In genomic region chr19:11457115-11457514, GRCh38 we compare ENCODE assay signal across 2 cellular contexts.
TF ChIP-seq lines count a peak whose summit lies in the region.

No MANE protein-coding gene starts in this region.

TF ChIP-seq in HEK293, 187 proteins besides CTCF, POLR2A, EP300 and RAD21:
- TF ChIP-seq ZNF558 (tag by site-specific recombination; IDR thresholded peaks at IDR 0.05) (no peak), KLF10 (tag by site-specific recombination; IDR thresholded peaks at IDR 0.05) (no peak), ZNF341 (tag by site-specific recombination; IDR thresholded peaks at IDR 0.05; ENCODE audit: low read depth) (no peak), ZFP69B (tag by site-specific recombination; IDR thresholded peaks at IDR 0.05) (0 out of 2 replicates have a peak, but pooled peaks have one; percentile 22), ZNF112 (tag by site-specific recombination; IDR thresholded peaks at IDR 0.05) (no peak), ZNF843 (tag by site-specific recombination; IDR thresholded peaks at IDR 0.05) (no peak), TSHZ1 (tag by site-specific recombination; IDR thresholded peaks at IDR 0.05; ENCODE audit: borderline replicate concordance) (no peak)
- TF ChIP-seq, protein P1, sequence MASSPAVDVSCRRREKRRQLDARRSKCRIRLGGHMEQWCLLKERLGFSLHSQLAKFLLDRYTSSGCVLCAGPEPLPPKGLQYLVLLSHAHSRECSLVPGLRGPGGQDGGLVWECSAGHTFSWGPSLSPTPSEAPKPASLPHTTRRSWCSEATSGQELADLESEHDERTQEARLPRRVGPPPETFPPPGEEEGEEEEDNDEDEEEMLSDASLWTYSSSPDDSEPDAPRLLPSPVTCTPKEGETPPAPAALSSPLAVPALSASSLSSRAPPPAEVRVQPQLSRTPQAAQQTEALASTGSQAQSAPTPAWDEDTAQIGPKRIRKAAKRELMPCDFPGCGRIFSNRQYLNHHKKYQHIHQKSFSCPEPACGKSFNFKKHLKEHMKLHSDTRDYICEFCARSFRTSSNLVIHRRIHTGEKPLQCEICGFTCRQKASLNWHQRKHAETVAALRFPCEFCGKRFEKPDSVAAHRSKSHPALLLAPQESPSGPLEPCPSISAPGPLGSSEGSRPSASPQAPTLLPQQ (tag by site-specific recombination; IDR thresholded peaks at IDR 0.05), result 0 out of 2 replicates have a peak, but pooled peaks have one; percentile 27
- TF ChIP-seq, protein P2, sequence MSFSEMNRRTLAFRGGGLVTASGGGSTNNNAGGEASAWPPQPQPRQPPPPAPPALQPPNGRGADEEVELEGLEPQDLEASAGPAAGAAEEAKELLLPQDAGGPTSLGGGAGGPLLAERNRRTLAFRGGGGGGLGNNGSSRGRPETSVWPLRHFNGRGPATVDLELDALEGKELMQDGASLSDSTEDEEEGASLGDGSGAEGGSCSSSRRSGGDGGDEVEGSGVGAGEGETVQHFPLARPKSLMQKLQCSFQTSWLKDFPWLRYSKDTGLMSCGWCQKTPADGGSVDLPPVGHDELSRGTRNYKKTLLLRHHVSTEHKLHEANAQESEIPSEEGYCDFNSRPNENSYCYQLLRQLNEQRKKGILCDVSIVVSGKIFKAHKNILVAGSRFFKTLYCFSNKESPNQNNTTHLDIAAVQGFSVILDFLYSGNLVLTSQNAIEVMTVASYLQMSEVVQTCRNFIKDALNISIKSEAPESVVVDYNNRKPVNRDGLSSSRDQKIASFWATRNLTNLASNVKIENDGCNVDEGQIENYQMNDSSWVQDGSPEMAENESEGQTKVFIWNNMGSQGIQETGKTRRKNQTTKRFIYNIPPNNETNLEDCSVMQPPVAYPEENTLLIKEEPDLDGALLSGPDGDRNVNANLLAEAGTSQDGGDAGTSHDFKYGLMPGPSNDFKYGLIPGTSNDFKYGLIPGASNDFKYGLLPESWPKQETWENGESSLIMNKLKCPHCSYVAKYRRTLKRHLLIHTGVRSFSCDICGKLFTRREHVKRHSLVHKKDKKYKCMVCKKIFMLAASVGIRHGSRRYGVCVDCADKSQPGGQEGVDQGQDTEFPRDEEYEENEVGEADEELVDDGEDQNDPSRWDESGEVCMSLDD (tag by site-specific recombination; IDR thresholded peaks at IDR 0.05), result no peak
TF ChIP-seq in HEK293: peak in this region for 2.

TF ChIP-seq in HepG2, 621 proteins besides CTCF, POLR2A, EP300 and RAD21:
- TF ChIP-seq MBD4 (IDR thresholded peaks at IDR 0.05; ENCODE audit: borderline replicate concordance, low read length) (no peak), SRY (CRISPR knock-in tag; IDR thresholded peaks at IDR 0.05) (no peak), HNRNPLL (IDR thresholded peaks at IDR 0.05; ENCODE audit: low read depth, low read length, poor library complexity, severe bottlenecking) (no peak), MAZ (IDR thresholded peaks at IDR 0.05; ENCODE audit: borderline replicate concordance, low read depth, low read length) (no peak), MAZ (CRISPR knock-in tag; IDR thresholded peaks at IDR 0.05; ENCODE audit: low read depth) (no peak), NCOA2 (CRISPR knock-in tag; IDR thresholded peaks at IDR 0.05) (no peak), BRCA1 (CRISPR knock-in tag; IDR thresholded peaks at IDR 0.05) (no peak), ZSCAN29 (CRISPR knock-in tag; conservative IDR thresholded peaks at IDR 0.05) (no peak), SRSF4 (IDR thresholded peaks at IDR 0.05; ENCODE audit: low read depth, low read length, poor library complexity, severe bottlenecking) (no peak)
- TF ChIP-seq, protein P3, sequence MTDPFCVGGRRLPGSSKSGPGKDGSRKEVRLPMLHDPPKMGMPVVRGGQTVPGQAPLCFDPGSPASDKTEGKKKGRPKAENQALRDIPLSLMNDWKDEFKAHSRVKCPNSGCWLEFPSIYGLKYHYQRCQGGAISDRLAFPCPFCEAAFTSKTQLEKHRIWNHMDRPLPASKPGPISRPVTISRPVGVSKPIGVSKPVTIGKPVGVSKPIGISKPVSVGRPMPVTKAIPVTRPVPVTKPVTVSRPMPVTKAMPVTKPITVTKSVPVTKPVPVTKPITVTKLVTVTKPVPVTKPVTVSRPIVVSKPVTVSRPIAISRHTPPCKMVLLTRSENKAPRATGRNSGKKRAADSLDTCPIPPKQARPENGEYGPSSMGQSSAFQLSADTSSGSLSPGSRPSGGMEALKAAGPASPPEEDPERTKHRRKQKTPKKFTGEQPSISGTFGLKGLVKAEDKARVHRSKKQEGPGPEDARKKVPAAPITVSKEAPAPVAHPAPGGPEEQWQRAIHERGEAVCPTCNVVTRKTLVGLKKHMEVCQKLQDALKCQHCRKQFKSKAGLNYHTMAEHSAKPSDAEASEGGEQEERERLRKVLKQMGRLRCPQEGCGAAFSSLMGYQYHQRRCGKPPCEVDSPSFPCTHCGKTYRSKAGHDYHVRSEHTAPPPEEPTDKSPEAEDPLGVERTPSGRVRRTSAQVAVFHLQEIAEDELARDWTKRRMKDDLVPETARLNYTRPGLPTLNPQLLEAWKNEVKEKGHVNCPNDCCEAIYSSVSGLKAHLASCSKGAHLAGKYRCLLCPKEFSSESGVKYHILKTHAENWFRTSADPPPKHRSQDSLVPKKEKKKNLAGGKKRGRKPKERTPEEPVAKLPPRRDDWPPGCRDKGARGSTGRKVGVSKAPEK (CRISPR knock-in tag; IDR thresholded peaks at IDR 0.05; ENCODE audit: borderline replicate concordance), result no peak
TF ChIP-seq in HepG2: peak in this region for 0.
